ENCODE assay signal across 7 cellular contexts in genomic region chr1:45676553-45676952, GRCh38. TPM values are rescaled to one million over a fixed set of nuclear protein-coding genes. Genes with fewer than 3 reads are reported as not detected.
DNase-seq lines count a peak whose midpoint lies in the region; ATAC-seq, FAIRE-seq and TF ChIP-seq lines count a peak whose summit lies in the region.
"Not testable (repeated sequence)": the region's sequence is repeated elsewhere in the genome, so short reads cannot be mapped to it uniquely, and the experiment has no call there.

No MANE protein-coding gene starts in this region.

- not testable (repeated sequence) for H2AFZ ChIP-seq in astrocyte (ENCODE audit: low read depth, low read length); trophoblast cell (ENCODE audit: insufficient read depth, low read length, poor library complexity)

- H3K79me1 ChIP-seq in trophoblast cell (ENCODE audit: low read length): not testable (repeated sequence)

- H3K27ac ChIP-seq in CD4-positive, CD25-positive, alpha-beta regulatory T cell (ENCODE audit: insufficient read depth, low read length, poor library complexity, severe bottlenecking); astrocyte (ENCODE audit: low read depth, low read length); trophoblast cell (ENCODE audit: low read depth, low read length): not testable (repeated sequence)
- peak overlapping the region; percentile 5 to 77 for H3K27ac ChIP-seq in right atrium auricular region
- H3K27ac ChIP-seq in skeletal muscle tissue (ENCODE audit: low read depth, low read length): peak overlapping the region; percentile 73

- H4K20me1 ChIP-seq in astrocyte (ENCODE audit: insufficient read depth, low read length): peaks cover 93% of the 10 kb centered on the region

- not testable (repeated sequence) for H3K27me3 ChIP-seq in CD4-positive, CD25-positive, alpha-beta regulatory T cell (ENCODE audit: control insufficient read depth, insufficient read depth, low read length); astrocyte (ENCODE audit: insufficient read depth, low read length); right atrium auricular region; trophoblast cell (ENCODE audit: insufficient read depth, low read length); skeletal muscle tissue (ENCODE audit: control insufficient read depth in 3 of 3, insufficient read depth in 3 of 3, low read length in 3 of 3)

- peaks cover 51% of the 10 kb centered on the region for H3K4me1 ChIP-seq in CD4-positive, CD25-positive, alpha-beta regulatory T cell (ENCODE audit: control insufficient read depth, insufficient read depth, low read length, poor library complexity, severe bottlenecking)
- not testable (repeated sequence) for H3K4me1 ChIP-seq in astrocyte (ENCODE audit: insufficient read depth, low read length); trophoblast cell (ENCODE audit: control insufficient read depth in 1 of 2, insufficient read depth in 2 of 2, low read length in 2 of 2)
- H3K4me1 ChIP-seq in right atrium auricular region: peaks cover 2 to 80% of the 10 kb centered on the region in 2 donors
- H3K4me1 ChIP-seq in skeletal muscle tissue (ENCODE audit: control insufficient read depth in 3 of 3, insufficient read depth in 3 of 3, low read length in 3 of 3): peaks cover 54 to 66% (median 59%) of the 10 kb centered on the region in 3 donors

- not testable (repeated sequence) for ATAC-seq in CD4-positive, CD25-positive, alpha-beta regulatory T cell (ENCODE audit: low read depth in 2 of 2); T-helper 17 cell; effector memory CD8-positive, alpha-beta T cell (replicated peaks)

- H3K4me3 ChIP-seq in CD4-positive, CD25-positive, alpha-beta regulatory T cell (ENCODE audit: low read depth, low read length); astrocyte (ENCODE audit: insufficient read depth, low read depth, low read length); right atrium auricular region; trophoblast cell (ENCODE audit: low read depth, low read length); skeletal muscle tissue (ENCODE audit: low read length in 3 of 3): not testable (repeated sequence)

- H2AK5ac ChIP-seq in trophoblast cell (ENCODE audit: low read length): not testable (repeated sequence)

- peak overlapping the region; percentile 90 for H3K4ac ChIP-seq in trophoblast cell (ENCODE audit: low read depth, low read length)

- not testable (repeated sequence) for H3K36me3 Mint-ChIP-seq in CD4-positive, CD25-positive, alpha-beta regulatory T cell; T-helper 17 cell (ENCODE audit: low read depth); astrocyte (ENCODE audit: low read depth, unreplicated experiment); effector memory CD8-positive, alpha-beta T cell (ENCODE audit: insufficient read depth)

- not testable (repeated sequence) for H3K18ac ChIP-seq in trophoblast cell (ENCODE audit: low read length)

- FAIRE-seq in astrocyte (lab: Jason Lieb, UNC): not testable (repeated sequence)

- TF ChIP-seq CTCF in astrocyte (IDR thresholded peaks at IDR 0.05; ENCODE audit: insufficient read depth, low read depth, low read length); right atrium auricular region (IDR thresholded peaks at IDR 0.05): not testable (repeated sequence)

- not testable (repeated sequence) for H4K91ac ChIP-seq in trophoblast cell (ENCODE audit: low read depth, low read length)

- H3K36me3 ChIP-seq in CD4-positive, CD25-positive, alpha-beta regulatory T cell (ENCODE audit: control insufficient read depth, insufficient read depth, low read length); astrocyte (ENCODE audit: insufficient read depth, low read length); right atrium auricular region; trophoblast cell (ENCODE audit: control insufficient read depth in 1 of 2, insufficient read depth in 2 of 2, low read length in 2 of 2); skeletal muscle tissue (ENCODE audit: control insufficient read depth in 3 of 3, insufficient read depth in 3 of 3, low read length in 3 of 3): not testable (repeated sequence)

- peaks cover 37 to 92% (median 75%) of the 10 kb centered on the region in 4 donors for H3K4me1 Mint-ChIP-seq in CD4-positive, CD25-positive, alpha-beta regulatory T cell
- peaks cover 60% of the 10 kb centered on the region for H3K4me1 Mint-ChIP-seq in T-helper 17 cell
- H3K4me1 Mint-ChIP-seq in astrocyte (ENCODE audit: low read depth, unreplicated experiment): peaks cover 41% of the 10 kb centered on the region
- H3K4me1 Mint-ChIP-seq in effector memory CD8-positive, alpha-beta T cell (ENCODE audit: low read depth in 2 of 2): peaks cover 67 to 79% of the 10 kb centered on the region in 2 donors

- not testable (repeated sequence) for H2BK5ac ChIP-seq in trophoblast cell (ENCODE audit: low read depth, low read length, poor library complexity)

- not testable (repeated sequence) for H3K9ac ChIP-seq in astrocyte (ENCODE audit: low read length); trophoblast cell (ENCODE audit: low read length); skeletal muscle tissue (ENCODE audit: low read depth in 1 of 3, low read length in 3 of 3)

- not testable (repeated sequence) for H3K4me2 ChIP-seq in astrocyte (ENCODE audit: low read length); trophoblast cell (ENCODE audit: low read length)

- not testable (repeated sequence) for H2BK120ac ChIP-seq in trophoblast cell (ENCODE audit: insufficient read depth, low read length, poor library complexity)

- WGBS in trophoblast cell (ENCODE audit: extremely low coverage, insufficient coverage, insufficient read length): no CpG with 5 or more reads among the region's 7 CpGs

- H2BK12ac ChIP-seq in trophoblast cell (ENCODE audit: low read length): not testable (repeated sequence)

- H3K14ac ChIP-seq in trophoblast cell (ENCODE audit: low read length): not testable (repeated sequence)

- H3K9me3 Mint-ChIP-seq in CD4-positive, CD25-positive, alpha-beta regulatory T cell; astrocyte (ENCODE audit: unreplicated experiment); effector memory CD8-positive, alpha-beta T cell: not testable (repeated sequence)

- H3K4me3 Mint-ChIP-seq in CD4-positive, CD25-positive, alpha-beta regulatory T cell: peak overlapping the region in 3 of 4 donors; percentile 21 to 45 (median 44)
- H3K4me3 Mint-ChIP-seq in T-helper 17 cell: peak overlapping the region; percentile 33
- peak overlapping the region; percentile 61 for H3K4me3 Mint-ChIP-seq in astrocyte (ENCODE audit: unreplicated experiment)
- peak overlapping the region in 1 of 2 donors; percentile 46 for H3K4me3 Mint-ChIP-seq in effector memory CD8-positive, alpha-beta T cell

- H4K8ac ChIP-seq in trophoblast cell (ENCODE audit: low read depth, low read length): not testable (repeated sequence)

- H3K79me2 ChIP-seq in astrocyte (ENCODE audit: insufficient read depth, low read length): peaks cover 96% of the 10 kb centered on the region
- peaks cover 17% of the 10 kb centered on the region for H3K79me2 ChIP-seq in trophoblast cell (ENCODE audit: control insufficient read depth, insufficient read depth, low read length, poor library complexity)

- not testable (repeated sequence) for DNase-seq in CD4-positive, CD25-positive, alpha-beta regulatory T cell; T-helper 17 cell; astrocyte (ENCODE audit: low read depth); effector memory CD8-positive, alpha-beta T cell; right atrium auricular region (ENCODE audit: low spot score); trophoblast cell

- H3K27me3 Mint-ChIP-seq in CD4-positive, CD25-positive, alpha-beta regulatory T cell; T-helper 17 cell; astrocyte (ENCODE audit: low read depth, unreplicated experiment); effector memory CD8-positive, alpha-beta T cell: not testable (repeated sequence)

- not testable (repeated sequence) for H4K12ac ChIP-seq in trophoblast cell (ENCODE audit: low read depth, low read length)

- not testable (repeated sequence) for H3K23ac ChIP-seq in trophoblast cell (ENCODE audit: low read length)

- peak overlapping the region in 2 of 3 donors; percentile 25 to 45 for H3K27ac Mint-ChIP-seq in CD4-positive, CD25-positive, alpha-beta regulatory T cell
- peak overlapping the region; percentile 65 for H3K27ac Mint-ChIP-seq in T-helper 17 cell
- not testable (repeated sequence) for H3K27ac Mint-ChIP-seq in astrocyte (ENCODE audit: unreplicated experiment)
- peak overlapping the region; percentile 55 to 79 for H3K27ac Mint-ChIP-seq in effector memory CD8-positive, alpha-beta T cell

- not testable (repeated sequence) for H3K9me3 ChIP-seq in CD4-positive, CD25-positive, alpha-beta regulatory T cell (ENCODE audit: control insufficient read depth in 2 of 2, low read length in 2 of 2); T-helper 17 cell (ENCODE audit: control insufficient read depth, low read length, poor library complexity, severe bottlenecking); astrocyte (ENCODE audit: insufficient read depth, low read depth, low read length); right atrium auricular region; trophoblast cell (ENCODE audit: insufficient read depth, low read depth, low read length); skeletal muscle tissue (ENCODE audit: control insufficient read depth in 3 of 3, low read length in 3 of 3)

RNA-seq across cellular contexts. Expression of gene GPBP1L1, which starts 9.8 kb away (rescaled TPM):
- total RNA-seq in CD4-positive, CD25-positive, alpha-beta regulatory T cell: 177 TPM
- 100 to 1,000 TPM in 2 of 4 donors, 10 to 100 TPM in 2; 96.2 to 104 (median 98.9) TPM for polyA plus RNA-seq in CD4-positive, CD25-positive, alpha-beta regulatory T cell
- 100 to 1,000 TPM; 124 to 152 TPM for total RNA-seq in T-helper 17 cell
- 116 TPM in 2 replicates for total RNA-seq in astrocyte
- 100 to 1,000 TPM in 1 of 2 donors, 10 to 100 TPM in 1; 77.3 to 106 TPM for total RNA-seq in right atrium auricular region
- 69.1 and 73.8 TPM in 2 replicates for polyA plus RNA-seq in trophoblast cell (2013)
- total RNA-seq in skeletal muscle tissue: 69.9 TPM

RNA-seq across cellular contexts. Expression of gene TMEM69, which starts 11.4 kb away (rescaled TPM):
- total RNA-seq in CD4-positive, CD25-positive, alpha-beta regulatory T cell: 15.5 TPM
- 10 to 100 TPM; 41.5 to 57.7 (median 53.7) TPM for polyA plus RNA-seq in CD4-positive, CD25-positive, alpha-beta regulatory T cell
- total RNA-seq in T-helper 17 cell (10 to 100 TPM; 11.9 to 13.2 TPM), astrocyte (23.3 and 26.2 TPM in 2 replicates), right atrium auricular region (10 to 100 TPM; 27.7 to 38.2 TPM), skeletal muscle tissue (14.6 TPM)
- 41.7 and 42.5 TPM in 2 replicates for polyA plus RNA-seq in trophoblast cell (2013)

RNA-seq across cellular contexts. Expression of gene CCDC17, which starts 52.7 kb away (rescaled TPM):
- 6.1 TPM for total RNA-seq in CD4-positive, CD25-positive, alpha-beta regulatory T cell
- under 1 TPM in 2 of 4 donors, not detected in 2; 0.23 to 0.25 TPM for polyA plus RNA-seq in CD4-positive, CD25-positive, alpha-beta regulatory T cell
- total RNA-seq in T-helper 17 cell: 1 to 10 TPM; 5.1 to 5.7 TPM
- total RNA-seq in astrocyte: 2.4 and 3.8 TPM in 2 replicates
- total RNA-seq in right atrium auricular region: under 1 TPM; 0.39 to 0.52 TPM
- 0.49 and 0.54 TPM in 2 replicates for polyA plus RNA-seq in trophoblast cell (2013)
- 0.52 TPM for total RNA-seq in skeletal muscle tissue
